In genomic region chr15:57789225-57789624, GRCh38 we compare ENCODE assay signal across 25 cellular contexts.
"Had no signal": no experiment of that assay in that cellular context is flagged by ENCODE, and none has a peak within 500 bp of the region (broad histone marks: within the 10 kb centered on the region; RNA-seq: fewer than 3 reads in every experiment).

No MANE protein-coding gene starts in this region.

- H3K4me1 Mint-ChIP-seq: T-cell had no signal

- H3K4me3 Mint-ChIP-seq: activated CD4-positive, alpha-beta memory T cell treated with anti-CD3 and anti-CD28 coated beads, Interleukin-2, amount 10 ng/mL, durations not matched to agents 7 days and 5 days; activated naive CD8-positive, alpha-beta T cell treated with anti-CD3 and anti-CD28 coated beads, Interleukin-2, amount 10 ng/mL, durations not matched to agents 7 days and 5 days; T-cell had no signal

- H3K9me3 Mint-ChIP-seq: activated CD4-positive, alpha-beta memory T cell treated with anti-CD3 and anti-CD28 coated beads, Interleukin-2, amount 10 ng/mL, durations not matched to agents 7 days and 5 days; activated naive CD8-positive, alpha-beta T cell treated with anti-CD3 and anti-CD28 coated beads, Interleukin-2, amount 10 ng/mL, durations not matched to agents 7 days and 5 days; activated T-helper 2 cell treated with anti-CD3 and anti-CD28 coated beads, Interferon-gamma antibody, Interleukin-2, Interleukin-4, amounts not matched to agents 10 μg/mL and 5 μg/mL and 100 μg/mL, durations not matched to agents 14 hours and 24 hours and 36 hours; T-cell had no signal

- DNase-seq: activated CD4-positive, alpha-beta memory T cell treated with anti-CD3 and anti-CD28 coated beads, Interleukin-2, amount 10 ng/mL, durations not matched to agents 7 days and 5 days; activated CD4-positive, alpha-beta T cell treated with anti-CD3 and anti-CD28 coated beads, Interleukin-2, amount 50 U/mL, for 1 hour; activated CD4-positive, CD25-positive, alpha-beta regulatory T cell; activated gamma-delta T cell treated with Interleukin-2 at 50 U/mL for 16 hours; activated naive CD4-positive, alpha-beta T cell treated with anti-CD3 and anti-CD28 coated beads, Interleukin-2, amount 50 U/mL, for 16 hours; activated naive CD8-positive, alpha-beta T cell treated with anti-CD3 and anti-CD28 coated beads, Interleukin-2, amount 10 ng/mL, durations not matched to agents 7 days and 5 days; activated T-cell treated with anti-CD3 and anti-CD28 coated beads for 4 hours; activated T-cell treated with anti-CD3 and anti-CD28 coated beads, Interleukin-2, amount 50 U/mL, for 48 hours; adrenal gland; anterior cingulate cortex; caudate nucleus; MG63; MV-4-11; NCI-H1092 treated with DMSO at 0.1 percent for 48 hours; NCI-H1436; NCI-H1694 treated with DMSO at 0.1 percent for 48 hours; NCI-H2029 treated with DMSO at 0.1 percent for 48 hours; NCI-H446; PC-3; SIG-M5; T-cell; T-helper 2 cell; T1000 had no signal

- H3K4me3 ChIP-seq: adrenal gland, MG63 had no signal

- H3K36me3 Mint-ChIP-seq: activated naive CD8-positive, alpha-beta T cell treated with anti-CD3 and anti-CD28 coated beads, Interleukin-2, amount 10 ng/mL, durations not matched to agents 7 days and 5 days; T-cell had no signal

- H3K36me3 ChIP-seq: adrenal gland, MG63 had no signal

- H3K27ac Mint-ChIP-seq: activated CD4-positive, alpha-beta memory T cell treated with anti-CD3 and anti-CD28 coated beads, Interleukin-2, amount 10 ng/mL, durations not matched to agents 7 days and 5 days; activated naive CD8-positive, alpha-beta T cell treated with anti-CD3 and anti-CD28 coated beads, Interleukin-2, amount 10 ng/mL, durations not matched to agents 7 days and 5 days; activated T-helper 2 cell treated with anti-CD3 and anti-CD28 coated beads, Interferon-gamma antibody, Interleukin-2, Interleukin-4, amounts not matched to agents 10 μg/mL and 5 μg/mL and 100 μg/mL, durations not matched to agents 14 hours and 24 hours and 36 hours; T-cell had no signal

- H3K27ac ChIP-seq: adrenal gland, VCaP had no signal

- H3K9me3 ChIP-seq: adrenal gland, MG63 had no signal
